8 cellular contexts compared by ENCODE assay signal in the genomic region with DNA sequence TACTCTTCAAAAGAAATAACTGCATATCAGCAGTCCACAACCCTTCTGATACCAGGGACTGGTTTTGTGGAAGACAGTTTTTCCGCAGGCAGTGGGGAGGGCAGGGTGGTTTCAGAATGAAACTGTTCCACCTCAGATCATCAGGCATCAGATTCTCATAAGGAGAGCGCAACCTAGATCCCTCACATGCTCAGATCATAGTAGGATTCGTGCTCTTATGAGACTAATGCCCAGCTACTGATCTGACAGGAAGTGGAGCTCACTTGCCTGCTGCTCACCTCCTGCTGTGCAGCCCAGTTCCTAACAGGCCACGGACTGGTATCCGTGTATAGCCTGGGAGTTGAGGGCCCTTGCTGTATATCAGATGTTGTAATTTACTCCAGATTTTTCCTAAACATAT. TPM values are rescaled to one million over a fixed set of nuclear protein-coding genes. Genes with fewer than 3 reads are reported as not detected.
DNase-seq lines count a peak whose midpoint lies in the region; ATAC-seq and TF ChIP-seq lines count a peak whose summit lies in the region.

No MANE protein-coding gene starts in this region.

- H3K27ac ChIP-seq in dorsolateral prefrontal cortex = no peak overlapping the region
- H3K27ac ChIP-seq in caudate nucleus (ENCODE audit: low read depth, low read length) = no peak overlapping the region
- no peak overlapping the region for H3K27ac ChIP-seq in RWPE1

- H3K27me3 Mint-ChIP-seq in activated CD4-positive, alpha-beta memory T cell treated with anti-CD3 and anti-CD28 coated beads, Interleukin-2, amount 10 ng/mL, durations not matched to agents 7 days and 5 days = no peaks in the 10 kb centered on the region

- ATAC-seq in GM18907 (IDR thresholded peaks at IDR 0.05; ENCODE audit: unreplicated experiment) = peak; percentile 41
- ATAC-seq in HG03139 (IDR thresholded peaks at IDR 0.05; ENCODE audit: unreplicated experiment) = peak; percentile 47

- peaks cover 40% of the 10 kb centered on the region for H3K4me1 Mint-ChIP-seq in activated CD4-positive, alpha-beta memory T cell treated with anti-CD3 and anti-CD28 coated beads, Interleukin-2, amount 10 ng/mL, durations not matched to agents 7 days and 5 days

- no peaks in the 10 kb centered on the region for H3K27me3 ChIP-seq in dorsolateral prefrontal cortex

- CTCF ChIA-PET in activated CD4-positive, alpha-beta memory T cell treated with anti-CD3 and anti-CD28 coated beads, Interleukin-2, amount 10 ng/mL, durations not matched to agents 7 days and 5 days (lab: Charles Lee) = interaction anchor here (1.3 to 3.5 kb wide), 3 partner anchors 12 to 264 kb away, joined by 3 to 22 read pairs (median 12); a partner anchor contains a TSS
- CTCF ChIA-PET in RWPE1 (lab: Yijun Ruan, JAX) = interaction anchor here (0.6 kb wide), 1 partner anchor 10 kb away, joined by 6 read pairs; no protein-coding TSS in a partner anchor

- POLR2A ChIA-PET in activated CD4-positive, alpha-beta memory T cell treated with anti-CD3 and anti-CD28 coated beads, Interleukin-2, amount 10 ng/mL, durations not matched to agents 7 days and 5 days (lab: Charles Lee) = interaction anchor here (3.5 kb wide), 1 partner anchor 11 kb away, joined by 37 read pairs; a partner anchor contains a TSS
- POLR2A ChIA-PET in RWPE1 (lab: Yijun Ruan, JAX; ENCODE audit: low non-redundant PET) = no interaction called here

- H3K27ac Mint-ChIP-seq in activated CD4-positive, alpha-beta memory T cell treated with anti-CD3 and anti-CD28 coated beads, Interleukin-2, amount 10 ng/mL, durations not matched to agents 7 days and 5 days = peak overlapping the region; percentile 75

- H3K36me3 Mint-ChIP-seq in activated CD4-positive, alpha-beta memory T cell treated with anti-CD3 and anti-CD28 coated beads, Interleukin-2, amount 10 ng/mL, durations not matched to agents 7 days and 5 days (ENCODE audit: low read depth) = peaks cover 31% of the 10 kb centered on the region

- in situ Hi-C loops in ACHN (cut with HindIII; ENCODE audit: low pct_ligation_motif_present, low pct_unique_long_range_greater_than_20kb, low sequenced_read_pairs) = no loop called here

- no peaks in the 10 kb centered on the region for H3K9me3 Mint-ChIP-seq in activated CD4-positive, alpha-beta memory T cell treated with anti-CD3 and anti-CD28 coated beads, Interleukin-2, amount 10 ng/mL, durations not matched to agents 7 days and 5 days

- DNase-seq in ACHN (peak; percentile 34), dorsolateral prefrontal cortex (no peak), NCI-H2227 treated with DMSO at 0.1 percent for 48 hours (lab: John Stamatoyannopoulos, UW) (no peak), caudate nucleus (lab: John Stamatoyannopoulos, UW) (no peak), RWPE1 (ENCODE audit: low spot score) (no peak)
- peak; percentile 27 for DNase-seq in activated CD4-positive, alpha-beta memory T cell treated with anti-CD3 and anti-CD28 coated beads, Interleukin-2, amount 10 ng/mL, durations not matched to agents 7 days and 5 days

- H3K4me3 Mint-ChIP-seq in activated CD4-positive, alpha-beta memory T cell treated with anti-CD3 and anti-CD28 coated beads, Interleukin-2, amount 10 ng/mL, durations not matched to agents 7 days and 5 days = peak overlapping the region; percentile 15

- H3K4me3 ChIP-seq in dorsolateral prefrontal cortex = peak overlapping the region in 1 of 59 donors; percentile 3

- no peak for TF ChIP-seq CTCF in dorsolateral prefrontal cortex (IDR thresholded peaks at IDR 0.05 in 54 of 56, conservative IDR thresholded peaks at IDR 0.05 in 2 of 56; ENCODE audit: low read depth in 1 of 56, partially characterized antibody in 56 of 56)
- no peak for TF ChIP-seq CTCF in RWPE1 (conservative IDR thresholded peaks at IDR 0.05; ENCODE audit: low read depth)

- intact Hi-C loops in dorsolateral prefrontal cortex (cut with DNase I) = no loop called here

RNA-seq across cellular contexts. Expression of a gene that starts 11.5 kb away (rescaled TPM):
- 10 to 100 TPM; 64.4 to 67.5 TPM for total RNA-seq in activated CD4-positive, alpha-beta memory T cell treated with anti-CD3 and anti-CD28 coated beads, Interleukin-2, amount 10 ng/mL, durations not matched to agents 7 days and 5 days
- total RNA-seq in dorsolateral prefrontal cortex = 100 to 1,000 TPM in 9 of 120 experiments, 10 to 100 TPM in 111; 58.5 to 126 (median 77.6) TPM

RNA-seq across cellular contexts. Expression of a gene that starts 11.8 kb away (rescaled TPM):
- 10 to 100 TPM; 44.8 to 45.4 TPM for total RNA-seq in activated CD4-positive, alpha-beta memory T cell treated with anti-CD3 and anti-CD28 coated beads, Interleukin-2, amount 10 ng/mL, durations not matched to agents 7 days and 5 days
- 10 to 100 TPM; 23.2 to 70.9 (median 51.2) TPM for total RNA-seq in dorsolateral prefrontal cortex

RNA-seq across cellular contexts. Expression of a gene that starts 34.3 kb away (rescaled TPM):
- total RNA-seq in activated CD4-positive, alpha-beta memory T cell treated with anti-CD3 and anti-CD28 coated beads, Interleukin-2, amount 10 ng/mL, durations not matched to agents 7 days and 5 days = 10 to 100 TPM; 16.1 to 18.0 TPM
- 10 to 100 TPM; 14.2 to 51.8 (median 35.5) TPM for total RNA-seq in dorsolateral prefrontal cortex

RNA-seq across cellular contexts. Expression of a gene that starts 50.9 kb away (rescaled TPM):
- 10 to 100 TPM; 62.0 to 64.9 TPM for total RNA-seq in activated CD4-positive, alpha-beta memory T cell treated with anti-CD3 and anti-CD28 coated beads, Interleukin-2, amount 10 ng/mL, durations not matched to agents 7 days and 5 days
- 10 to 100 TPM; 43.4 to 70.8 (median 56.4) TPM for total RNA-seq in dorsolateral prefrontal cortex

Comparison
In these comparisons a context has a peak if more than half of its experiments do, and no peak if none do; other contexts are left out.
1. DNase-seq: peak in ACHN (single experiment) and activated CD4-positive, alpha-beta memory T cell treated with anti-CD3 and anti-CD28 coated beads, Interleukin-2, amount 10 ng/mL, durations not matched to agents 7 days and 5 days (single experiment); none in dorsolateral prefrontal cortex (0 of 10), NCI-H2227 treated with DMSO at 0.1 percent for 48 hours (single experiment), caudate nucleus (0 of 61) and RWPE1 (single experiment).